Comparison of ENCODE assay signal across 8 cellular contexts in the genomic region with DNA sequence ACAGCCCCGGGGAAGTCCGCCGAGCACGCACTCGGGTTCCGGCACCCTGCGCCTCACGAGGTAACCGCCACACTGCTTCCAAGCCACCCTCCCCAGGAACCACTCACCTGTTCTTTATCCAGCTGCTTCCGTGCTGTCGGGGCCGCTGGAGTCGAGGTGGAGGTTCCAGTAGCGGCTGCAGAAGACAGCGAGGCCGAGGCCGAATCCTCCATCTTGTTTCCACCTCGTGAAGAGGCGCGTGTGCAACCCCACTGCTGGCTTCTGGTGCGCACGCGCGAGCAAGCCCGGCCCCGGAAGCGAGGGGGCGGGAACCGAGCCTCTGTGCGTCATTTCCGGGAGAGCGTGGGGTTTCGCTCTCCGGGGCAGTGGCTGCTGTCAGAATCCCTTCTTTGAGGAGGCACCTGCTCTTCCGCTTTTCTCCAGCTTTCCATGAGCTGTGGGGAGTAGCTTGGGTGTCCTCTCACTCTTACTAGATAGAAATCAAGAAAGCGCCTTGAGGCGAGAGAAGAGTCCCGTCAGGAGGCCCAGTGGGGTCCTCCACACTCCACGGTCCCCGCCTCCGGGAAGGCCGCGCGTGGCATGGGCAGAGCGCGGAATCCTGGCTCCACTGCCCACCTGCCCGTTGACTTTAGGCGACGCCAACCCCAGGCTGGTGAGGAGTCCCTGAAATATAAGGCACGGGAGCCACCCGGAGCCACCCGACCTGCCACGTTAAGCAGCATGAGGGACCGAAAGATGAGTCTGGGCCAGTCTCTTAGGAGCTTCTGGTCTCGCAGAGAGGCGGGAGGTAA. TPM values are rescaled to one million over a fixed set of nuclear protein-coding genes. Genes with fewer than 3 reads are reported as not detected.
DNase-seq lines count a peak whose midpoint lies in the region; ATAC-seq lines count a peak whose summit lies in the region.

A gene (minus strand): TSS at position 242 of the 791 bp plus-strand sequence. CDS start 30 bp downstream, at position 212.

- H3K4me3 Mint-ChIP-seq in activated T-helper 1 cell treated with anti-CD3 and anti-CD28 coated beads, Interleukin-12 subunit alpha, Interleukin-12 subunit beta, Interleukin-2, Interleukin-4 antibody, amounts not matched to agents 30 ng/mL and 10 ng/mL and 1 ng/mL, durations not matched to agents 14 hours and 24 hours and 36 hours: peak within 1 kb of the TSS; percentile 99
- H3K4me3 Mint-ChIP-seq in naive thymus-derived CD8-positive, alpha-beta T cell: peak within 1 kb of the TSS; percentile 97 to 99 (median 98)
- H3K4me3 Mint-ChIP-seq in stimulated activated naive B cell treated with anti-CD40 and anti-IgM and Interleukin-4, amounts not matched to agents 10 μg/mL and 1 μg/mL and 100 μg/mL, for 72 hours: peak within 1 kb of the TSS; percentile 94 to 97

- POLR2A ChIA-PET in naive thymus-derived CD8-positive, alpha-beta T cell (lab: Charles Lee): interaction anchor here (0.5 to 1.6 kb wide), 8 partner anchors 15 to 125 kb away, joined by 3 to 9 read pairs (median 6); a partner anchor contains a TSS

- peak within 1 kb of the TSS; percentile 97 for H3K27ac Mint-ChIP-seq in activated T-helper 1 cell treated with anti-CD3 and anti-CD28 coated beads, Interleukin-12 subunit alpha, Interleukin-12 subunit beta, Interleukin-2, Interleukin-4 antibody, amounts not matched to agents 30 ng/mL and 10 ng/mL and 1 ng/mL, durations not matched to agents 14 hours and 24 hours and 36 hours
- H3K27ac Mint-ChIP-seq in naive thymus-derived CD8-positive, alpha-beta T cell: peak within 1 kb of the TSS; percentile 94 to 99 (median 97)
- H3K27ac Mint-ChIP-seq in stimulated activated naive B cell treated with anti-CD40 and anti-IgM and Interleukin-4, amounts not matched to agents 10 μg/mL and 1 μg/mL and 100 μg/mL, for 72 hours: peak within 1 kb of the TSS; percentile 95

- H3K36me3 Mint-ChIP-seq in activated T-helper 1 cell treated with anti-CD3 and anti-CD28 coated beads, Interleukin-12 subunit alpha, Interleukin-12 subunit beta, Interleukin-2, Interleukin-4 antibody, amounts not matched to agents 30 ng/mL and 10 ng/mL and 1 ng/mL, durations not matched to agents 14 hours and 24 hours and 36 hours (ENCODE audit: low read depth): peaks cover 46% of the 10 kb centered on the region
- peaks cover 0 to 44% (median 11%) of the 10 kb centered on the region in 3 donors for H3K36me3 Mint-ChIP-seq in naive thymus-derived CD8-positive, alpha-beta T cell
- peaks cover 28 to 54% of the 10 kb centered on the region in 2 donors for H3K36me3 Mint-ChIP-seq in stimulated activated naive B cell treated with anti-CD40 and anti-IgM and Interleukin-4, amounts not matched to agents 10 μg/mL and 1 μg/mL and 100 μg/mL, for 72 hours

- no peaks in the 10 kb centered on the region for H3K9me3 Mint-ChIP-seq in activated T-helper 1 cell treated with anti-CD3 and anti-CD28 coated beads, Interleukin-12 subunit alpha, Interleukin-12 subunit beta, Interleukin-2, Interleukin-4 antibody, amounts not matched to agents 30 ng/mL and 10 ng/mL and 1 ng/mL, durations not matched to agents 14 hours and 24 hours and 36 hours
- no peaks in the 10 kb centered on the region for H3K9me3 Mint-ChIP-seq in naive thymus-derived CD8-positive, alpha-beta T cell
- no peaks in the 10 kb centered on the region for H3K9me3 Mint-ChIP-seq in stimulated activated naive B cell treated with anti-CD40 and anti-IgM and Interleukin-4, amounts not matched to agents 10 μg/mL and 1 μg/mL and 100 μg/mL, for 72 hours

- intact Hi-C loops in activated T-helper 1 cell treated with anti-CD3 and anti-CD28 coated beads, Interleukin-12 subunit alpha, Interleukin-12 subunit beta, Interleukin-2, Interleukin-4 antibody, amounts not matched to agents 30 ng/mL and 10 ng/mL and 1 ng/mL, durations not matched to agents 14 hours and 24 hours and 36 hours (cut with micrococcal nuclease): loop anchor here (1.0 to 5.0 kb wide), 9 partner anchors 65 to 1109 kb away; a partner anchor contains a TSS

- ATAC-seq in naive thymus-derived CD8-positive, alpha-beta T cell: peak; percentile 85 to 86
- ATAC-seq in stimulated activated naive B cell treated with anti-CD40 and anti-IgM and Interleukin-4, amounts not matched to agents 10 μg/mL and 1 μg/mL and 100 μg/mL, for 72 hours (replicated peaks): peak; percentile 91 to 95

- peak; percentile 93 for DNase-seq in EH (ENCODE audit: low read depth)
- peak; percentile 71 for DNase-seq in GOT3 (lab: John Stamatoyannopoulos, UW)
- DNase-seq in LHCN-M2 (ENCODE audit: low read depth): peak; percentile 90
- peak; percentile 88 for DNase-seq in RPMI7951 (ENCODE audit: low read depth)
- DNase-seq in activated T-helper 1 cell treated with anti-CD3 and anti-CD28 coated beads, Interleukin-12 subunit alpha, Interleukin-12 subunit beta, Interleukin-2, Interleukin-4 antibody, amounts not matched to agents 30 ng/mL and 10 ng/mL and 1 ng/mL, durations not matched to agents 14 hours and 24 hours and 36 hours (ENCODE audit: low spot score): peak; percentile 95
- DNase-seq in fibroblast of gingiva (ENCODE audit: low read depth): peak; percentile 91
- peak; percentile 89 to 97 (median 95) for DNase-seq in naive thymus-derived CD8-positive, alpha-beta T cell
- peak; percentile 94 for DNase-seq in stimulated activated naive B cell treated with anti-CD40 and anti-IgM and Interleukin-4, amounts not matched to agents 10 μg/mL and 1 μg/mL and 100 μg/mL, for 72 hours

- H3K4me1 Mint-ChIP-seq in activated T-helper 1 cell treated with anti-CD3 and anti-CD28 coated beads, Interleukin-12 subunit alpha, Interleukin-12 subunit beta, Interleukin-2, Interleukin-4 antibody, amounts not matched to agents 30 ng/mL and 10 ng/mL and 1 ng/mL, durations not matched to agents 14 hours and 24 hours and 36 hours (ENCODE audit: low read depth): peaks cover 44% of the 10 kb centered on the region
- H3K4me1 Mint-ChIP-seq in naive thymus-derived CD8-positive, alpha-beta T cell: peaks cover 17 to 71% (median 61%) of the 10 kb centered on the region in 4 donors
- H3K4me1 Mint-ChIP-seq in stimulated activated naive B cell treated with anti-CD40 and anti-IgM and Interleukin-4, amounts not matched to agents 10 μg/mL and 1 μg/mL and 100 μg/mL, for 72 hours: peaks cover 20 to 55% of the 10 kb centered on the region in 2 donors

- no peaks in the 10 kb centered on the region for H3K27me3 Mint-ChIP-seq in activated T-helper 1 cell treated with anti-CD3 and anti-CD28 coated beads, Interleukin-12 subunit alpha, Interleukin-12 subunit beta, Interleukin-2, Interleukin-4 antibody, amounts not matched to agents 30 ng/mL and 10 ng/mL and 1 ng/mL, durations not matched to agents 14 hours and 24 hours and 36 hours (ENCODE audit: insufficient read depth)
- H3K27me3 Mint-ChIP-seq in naive thymus-derived CD8-positive, alpha-beta T cell: no peaks in the 10 kb centered on the region
- H3K27me3 Mint-ChIP-seq in stimulated activated naive B cell treated with anti-CD40 and anti-IgM and Interleukin-4, amounts not matched to agents 10 μg/mL and 1 μg/mL and 100 μg/mL, for 72 hours: no peaks in the 10 kb centered on the region

RNA-seq across cellular contexts. Expression of the gene that starts here (rescaled TPM):
- 216 and 226 TPM in 2 replicates for total RNA-seq in LHCN-M2 (2014; rRNA removed)
- polyA plus RNA-seq in LHCN-M2 (2012): 60.8 TPM
- 118 and 137 TPM in 2 replicates for total RNA-seq in RPMI7951 (2014; rRNA removed; shearing (Covaris generic))
- 345 and 369 TPM in 2 replicates for total RNA-seq in activated T-helper 1 cell treated with anti-CD3 and anti-CD28 coated beads, Interleukin-12 subunit alpha, Interleukin-12 subunit beta, Interleukin-2, Interleukin-4 antibody, amounts not matched to agents 30 ng/mL and 10 ng/mL and 1 ng/mL, durations not matched to agents 14 hours and 24 hours and 36 hours
- total RNA-seq in naive thymus-derived CD8-positive, alpha-beta T cell: 100 to 1,000 TPM; 238 to 252 TPM
- 100 to 1,000 TPM; 256 to 353 (median 337) TPM for polyA plus RNA-seq in naive thymus-derived CD8-positive, alpha-beta T cell

Comparison
In these comparisons a context has a peak if more than half of its experiments do, and no peak if none do; other contexts are left out.
1. Peak in every context shown above with its lines: DNase-seq and ATAC-seq.